ENCODE assay signal across 26 cellular contexts in genomic region chr10:27696466-27696865, GRCh38. TPM values are rescaled to one million over a fixed set of nuclear protein-coding genes. Genes with fewer than 3 reads are reported as not detected.
"Had no signal": no experiment of that assay in that cellular context is flagged by ENCODE, and none has a peak within 500 bp of the region (broad histone marks: within the 10 kb centered on the region; RNA-seq: fewer than 3 reads in every experiment).

No MANE protein-coding gene starts in this region.

- H3K4me1 Mint-ChIP-seq: activated naive CD8-positive, alpha-beta T cell treated with anti-CD3 and anti-CD28 coated beads, Interleukin-2, amount 10 ng/mL, durations not matched to agents 7 days and 5 days had no signal

- H3K9me3 ChIP-seq: adrenal gland had no signal

- H3K9me3 Mint-ChIP-seq: activated naive CD8-positive, alpha-beta T cell treated with anti-CD3 and anti-CD28 coated beads, Interleukin-2, amount 10 ng/mL, durations not matched to agents 7 days and 5 days had no signal

- H3K27me3 ChIP-seq: adrenal gland had no signal

- DNase-seq: activated CD4-positive, alpha-beta T cell treated with anti-CD3 and anti-CD28 coated beads, Interleukin-2, amount 50 U/mL, for 1 hour; activated CD4-positive, CD25-positive, alpha-beta regulatory T cell; activated CD8-positive, alpha-beta memory T cell treated with anti-CD3 and anti-CD28 coated beads, Interleukin-2, amount 50 U/mL, for 48 hours; activated CD8-positive, alpha-beta T cell treated with anti-CD3 and anti-CD28 coated beads, Interleukin-2, amount 10 ng/mL, durations not matched to agents 7 days and 5 days; activated naive CD4-positive, alpha-beta T cell treated with anti-CD3 and anti-CD28 coated beads, Interleukin-2, amount 50 U/mL, for 16 hours; activated naive CD8-positive, alpha-beta T cell treated with anti-CD3 and anti-CD28 coated beads, Interleukin-2, amount 10 ng/mL, durations not matched to agents 7 days and 5 days; activated T-cell treated with anti-CD3 and anti-CD28 coated beads, Interleukin-2, amount 50 U/mL, for 1 hour; adrenal gland; anterior cingulate cortex; Karpas-422; MM.1S; NCI-H1105; NCI-H1436; NCI-H187; NCI-H2081; NCI-H510A treated with DMSO at 0.1 percent for 48 hours; NCI-H69; NK-92 treated with Interleukin-12 subunit alpha and Interleukin-12 subunit beta, amount 100 ng/mL, for 24 hours; OCI-M1; RPMI8226; T-helper 1 cell had no signal

- H3K36me3 Mint-ChIP-seq: activated naive CD8-positive, alpha-beta T cell treated with anti-CD3 and anti-CD28 coated beads, Interleukin-2, amount 10 ng/mL, durations not matched to agents 7 days and 5 days had no signal

- H3K4me3 ChIP-seq: adrenal gland, SK-N-MC had no signal

- ATAC-seq: activated CD8-positive, alpha-beta T cell treated with anti-CD3 and anti-CD28 coated beads, Interleukin-2, amount 10 ng/mL, durations not matched to agents 7 days and 5 days; Panc1; Right ventricle myocardium inferior had no signal

- H3K4me3 Mint-ChIP-seq: activated CD8-positive, alpha-beta T cell treated with anti-CD3 and anti-CD28 coated beads, Interleukin-2, amount 10 ng/mL, durations not matched to agents 7 days and 5 days; activated naive CD8-positive, alpha-beta T cell treated with anti-CD3 and anti-CD28 coated beads, Interleukin-2, amount 10 ng/mL, durations not matched to agents 7 days and 5 days had no signal

- H3K27ac Mint-ChIP-seq: activated CD8-positive, alpha-beta T cell treated with anti-CD3 and anti-CD28 coated beads, Interleukin-2, amount 10 ng/mL, durations not matched to agents 7 days and 5 days; activated naive CD8-positive, alpha-beta T cell treated with anti-CD3 and anti-CD28 coated beads, Interleukin-2, amount 10 ng/mL, durations not matched to agents 7 days and 5 days had no signal

- H3K27ac ChIP-seq: SK-N-MC, VCaP had no signal

- H3K36me3 ChIP-seq: adrenal gland had no signal

RNA-seq across cellular contexts. Expression of gene MKX, which starts 49.2 kb away (rescaled TPM):
- total RNA-seq: activated CD8-positive, alpha-beta T cell treated with anti-CD3 and anti-CD28 coated beads, Interleukin-2, amount 10 ng/mL, durations not matched to agents 7 days and 5 days; T-helper 2 cell treated with Interferon-gamma antibody and Interleukin-4, amounts not matched to agents 100 ng/mL and 5 ng/mL, for 36 hours had no signal
